In genomic region chr18:62860062-62860461, GRCh38 we compare ENCODE assay signal across 18 cellular contexts.
DNase-seq lines count a peak whose midpoint lies in the region; ATAC-seq and TF ChIP-seq lines count a peak whose summit lies in the region.
"Had no signal": no experiment of that assay in that cellular context is flagged by ENCODE, and none has a peak within 500 bp of the region (broad histone marks: within the 10 kb centered on the region; RNA-seq: fewer than 3 reads in every experiment).

No MANE protein-coding gene starts in this region.

- no peak for TF ChIP-seq CTCF in right atrium auricular region (IDR thresholded peaks at IDR 0.05)
- no peak for TF ChIP-seq CTCF in WTC11 (IDR thresholded peaks at IDR 0.05)
- no peak for TF ChIP-seq CTCF in nephron progenitor cell (IDR thresholded peaks at IDR 0.05)
- no peak for TF ChIP-seq CTCF in mucosa of descending colon (IDR thresholded peaks at IDR 0.05)

- H3K4me3 ChIP-seq in right atrium auricular region: no peak overlapping the region
- H3K4me3 ChIP-seq in mucosa of descending colon: no peak overlapping the region
- H3K4me3 ChIP-seq: BLaER1, GM12878, GM23248, HAP-1 had no signal

- H3K4me1 ChIP-seq in right atrium auricular region: peaks cover 0 to 11% of the 10 kb centered on the region in 2 donors
- no peaks in the 10 kb centered on the region for H3K4me1 ChIP-seq in mucosa of descending colon (ENCODE audit: low read depth)
- H3K4me1 ChIP-seq: Caco-2, HAP-1 had no signal

- H3K36me3 Mint-ChIP-seq in WTC11: peaks cover 8% of the 10 kb centered on the region
- peaks cover 22% of the 10 kb centered on the region for H3K36me3 Mint-ChIP-seq in nephron progenitor cell (ENCODE audit: low read depth)
- H3K36me3 Mint-ChIP-seq: CD8-positive, alpha-beta T cell had no signal

- H3K27ac Mint-ChIP-seq in WTC11 (peak overlapping the region; percentile 43; the same call in 1 of the 2 replicates), nephron progenitor cell (peak overlapping the region; percentile 19)
- H3K27ac Mint-ChIP-seq: B cell; CD4-positive, CD25-positive, alpha-beta regulatory T cell; CD8-positive, alpha-beta T cell; HFFc6 had no signal

- no peaks in the 10 kb centered on the region for H3K36me3 ChIP-seq in right atrium auricular region
- no peaks in the 10 kb centered on the region for H3K36me3 ChIP-seq in mucosa of descending colon (ENCODE audit: low read depth)
- H3K36me3 ChIP-seq: HAP-1 had no signal

- no peaks in the 10 kb centered on the region for H3K27me3 Mint-ChIP-seq in WTC11 (ENCODE audit: low read depth)
- no peaks in the 10 kb centered on the region for H3K27me3 Mint-ChIP-seq in nephron progenitor cell (ENCODE audit: low read depth, poor library complexity)
- H3K27me3 Mint-ChIP-seq: B cell; CD4-positive, CD25-positive, alpha-beta regulatory T cell had no signal

- no peak overlapping the region for H3K4me3 Mint-ChIP-seq in WTC11
- no peak overlapping the region for H3K4me3 Mint-ChIP-seq in nephron progenitor cell
- H3K4me3 Mint-ChIP-seq: B cell; CD4-positive, CD25-positive, alpha-beta regulatory T cell; CD8-positive, alpha-beta T cell; HFFc6 had no signal

- no peaks in the 10 kb centered on the region for H3K9me3 ChIP-seq in right atrium auricular region
- H3K9me3 ChIP-seq in mucosa of descending colon: no peaks in the 10 kb centered on the region
- H3K9me3 ChIP-seq: BLaER1, Caco-2, HAP-1 had no signal

- ATAC-seq in left ventricle myocardium superior (peak; percentile 41), WTC11 (no peak), mucosa of descending colon (no peak)
- ATAC-seq: CD8-positive, alpha-beta T cell; GM12878 had no signal

- CTCF ChIA-PET in WTC11 (lab: Charles Lee): no interaction called here

- H3K9me3 Mint-ChIP-seq in WTC11 (no peaks in the 10 kb centered on the region), nephron progenitor cell (no peaks in the 10 kb centered on the region)
- H3K9me3 Mint-ChIP-seq: CD4-positive, CD25-positive, alpha-beta regulatory T cell; CD8-positive, alpha-beta T cell; HFFc6 had no signal

- H3K4me1 Mint-ChIP-seq in WTC11 (peaks cover 33% of the 10 kb centered on the region), nephron progenitor cell (peaks cover 13% of the 10 kb centered on the region)
- H3K4me1 Mint-ChIP-seq: B cell had no signal

- H3K27me3 ChIP-seq in right atrium auricular region: no peaks in the 10 kb centered on the region
- H3K27me3 ChIP-seq: BLaER1 had no signal

- POLR2A ChIA-PET in WTC11 (lab: Charles Lee): interaction anchor here (0.5 kb wide), 1 partner anchor 182 kb away, joined by 3 read pairs; no protein-coding TSS in a partner anchor

- DNase-seq in left ventricle myocardium superior (no peak), right atrium auricular region (ENCODE audit: low spot score) (no peak), WTC11 (ENCODE audit: low spot score) (no peak), nephron progenitor cell (no peak), mucosa of descending colon (no peak), GF-D8 (lab: John Stamatoyannopoulos, UW) (no peak)
- DNase-seq: Caco-2; CD4-positive, CD25-positive, alpha-beta regulatory T cell; CD8-positive, alpha-beta T cell; DMS153; DND-41; GM23248; HFFc6 had no signal

- no peak overlapping the region for H3K27ac ChIP-seq in right atrium auricular region
- H3K27ac ChIP-seq: BLaER1, C4-2B, GM23248 had no signal

- intact Hi-C loops in left ventricle myocardium superior (cut with micrococcal nuclease) (no loop called here), mucosa of descending colon (cut with DNase I, micrococcal nuclease) (no loop called here)

TF ChIP-seq in WTC11, 78 proteins besides CTCF, POLR2A, EP300 and RAD21:
- TF ChIP-seq MYBL2 (CRISPR knock-in tag; IDR thresholded peaks at IDR 0.05): no peak
- no peak for TF ChIP-seq ETV6 (CRISPR knock-in tag; IDR thresholded peaks at IDR 0.05)
- no peak for TF ChIP-seq NR1H2 (CRISPR knock-in tag; IDR thresholded peaks at IDR 0.05)
- TF ChIP-seq RELA (CRISPR knock-in tag; IDR thresholded peaks at IDR 0.05; ENCODE audit: borderline replicate concordance): no peak
